ENCODE assay signal across 21 cellular contexts in genomic region chr10:9219860-9220259, GRCh38.
DNase-seq lines count a peak whose midpoint lies in the region; ATAC-seq and TF ChIP-seq lines count a peak whose summit lies in the region.
"Had no signal": no experiment of that assay in that cellular context is flagged by ENCODE, and none has a peak within 500 bp of the region (broad histone marks: within the 10 kb centered on the region; RNA-seq: fewer than 3 reads in every experiment).

No MANE protein-coding gene starts in this region.

- H3K4me1 ChIP-seq in mesendoderm (ENCODE audit: control insufficient read depth, low read depth, low read length) (no peaks in the 10 kb centered on the region), heart right ventricle (no peaks in the 10 kb centered on the region)
- H3K4me1 ChIP-seq: Caco-2 had no signal

- CTCF ChIA-PET in WTC11 (lab: Charles Lee) = interaction anchor here (1.4 kb wide), 1 partner anchor 706 kb away, joined by 5 read pairs; no protein-coding TSS in a partner anchor

- H3K9me3 Mint-ChIP-seq in WTC11 = no peaks in the 10 kb centered on the region
- H3K9me3 Mint-ChIP-seq: CD4-positive, alpha-beta T cell; IgD-negative memory B cell had no signal

- H3K27ac ChIP-seq in mesendoderm (ENCODE audit: low read depth, low read length) = no peak overlapping the region
- no peak overlapping the region for H3K27ac ChIP-seq in heart right ventricle
- H3K27ac ChIP-seq: C4-2B, GM23248 had no signal

- no peak overlapping the region for H3K4me3 Mint-ChIP-seq in WTC11
- H3K4me3 Mint-ChIP-seq: CD4-positive, alpha-beta T cell; IgD-negative memory B cell had no signal

- H3K79me2 ChIP-seq in mesendoderm (ENCODE audit: control insufficient read depth, insufficient read depth, low read length) = no peaks in the 10 kb centered on the region

- no CpG with 5 or more reads among the region's 4 CpGs for WGBS in mesendoderm (ENCODE audit: extremely low coverage, insufficient coverage, low lambda C conversion rate)
- 47 to 59% methylated on average over 4 of the region's 4 CpGs for WGBS in heart right ventricle, 2 donors

- H3K9me3 ChIP-seq in heart right ventricle = no peaks in the 10 kb centered on the region
- H3K9me3 ChIP-seq: BE2C, Caco-2 had no signal

- H3K23ac ChIP-seq in mesendoderm (ENCODE audit: low read length) = no peak overlapping the region

- no peaks in the 10 kb centered on the region for H3K27me3 Mint-ChIP-seq in WTC11 (ENCODE audit: low read depth)

- intact Hi-C loops in heart right ventricle (cut with DNase I) = no loop called here

- H4K5ac ChIP-seq in mesendoderm (ENCODE audit: low read length) = no peak overlapping the region

- no peak overlapping the region for H3K4ac ChIP-seq in mesendoderm (ENCODE audit: low read depth, low read length)

- no peak overlapping the region for H3K56ac ChIP-seq in mesendoderm (ENCODE audit: low read length)

- no peak overlapping the region for H3K9ac ChIP-seq in mesendoderm (ENCODE audit: low read length)
- H3K9ac ChIP-seq: GM23248 had no signal

- H3K27me3 ChIP-seq in mesendoderm (ENCODE audit: insufficient read depth, low read length, poor library complexity) (no peaks in the 10 kb centered on the region), heart right ventricle (peaks cover 0 to 19% (median 7%) of the 10 kb centered on the region in 7 donors)
- H3K27me3 ChIP-seq: BE2C had no signal

- H3K4me3 ChIP-seq in mesendoderm (ENCODE audit: low read length) = no peak overlapping the region
- no peak overlapping the region for H3K4me3 ChIP-seq in heart right ventricle
- H3K4me3 ChIP-seq: GM12878, GM23248 had no signal

- H3K79me1 ChIP-seq in mesendoderm (ENCODE audit: low read length) = no peaks in the 10 kb centered on the region

- ATAC-seq in WTC11 = peak; percentile 51
- ATAC-seq in heart right ventricle = no peak
- no peak for ATAC-seq in GM18868 (IDR thresholded peaks at IDR 0.05; ENCODE audit: unreplicated experiment)
- ATAC-seq: GM12878, HCT116, HepG2 had no signal

- TF ChIP-seq CTCF in WTC11 (IDR thresholded peaks at IDR 0.05) = no peak
- TF ChIP-seq CTCF in heart right ventricle (IDR thresholded peaks at IDR 0.05) = no peak

- H4K8ac ChIP-seq in mesendoderm (ENCODE audit: low read depth, low read length) = no peak overlapping the region

- H2AK5ac ChIP-seq in mesendoderm (ENCODE audit: low read length) = no peak overlapping the region

- DNase-seq in LoVo (ENCODE audit: low spot score) (peak; percentile 65), WTC11 (ENCODE audit: low spot score) (no peak), mesendoderm (peak; percentile 5), heart right ventricle (no peak), NCI-H187 treated with DMSO at 0.1 percent for 48 hours (lab: John Stamatoyannopoulos, UW) (no peak)
- no peak for DNase-seq in activated CD8-positive, alpha-beta memory T cell treated with anti-CD3 and anti-CD28 coated beads, Interleukin-2, amount 50 U/mL, for 4 hours
- DNase-seq: ACHN; BE2C; Caco-2; CD4-positive, alpha-beta T cell; DMS153; DMS79 treated with DMSO at 0.1 percent for 48 hours; GM23248; H7; KBM-7 had no signal

- no peak overlapping the region for H2BK15ac ChIP-seq in mesendoderm (replicated peaks; ENCODE audit: low read depth)

- POLR2A ChIA-PET in WTC11 (lab: Charles Lee) = no interaction called here

- no peak overlapping the region for H2BK5ac ChIP-seq in mesendoderm (ENCODE audit: low read length)

- H2BK120ac ChIP-seq in mesendoderm (ENCODE audit: low read depth, low read length) = no peak overlapping the region

- H3K18ac ChIP-seq in mesendoderm (ENCODE audit: low read length) = no peak overlapping the region

- peaks cover 13% of the 10 kb centered on the region for H3K4me1 Mint-ChIP-seq in WTC11
- H3K4me1 Mint-ChIP-seq: IgD-negative memory B cell had no signal

- no peaks in the 10 kb centered on the region for H3K36me3 ChIP-seq in mesendoderm (ENCODE audit: control insufficient read depth, insufficient read depth, low read length)
- no peaks in the 10 kb centered on the region for H3K36me3 ChIP-seq in heart right ventricle
- H3K36me3 ChIP-seq: BE2C had no signal

- no peak overlapping the region for H3K27ac Mint-ChIP-seq in WTC11
- H3K27ac Mint-ChIP-seq: CD4-positive, alpha-beta T cell; IgD-negative memory B cell had no signal

- H3K36me3 Mint-ChIP-seq in WTC11 = no peaks in the 10 kb centered on the region
- H3K36me3 Mint-ChIP-seq: IgD-negative memory B cell had no signal

- H3K4me2 ChIP-seq in mesendoderm (ENCODE audit: low read length) = no peak overlapping the region

TF ChIP-seq in WTC11, 78 proteins besides CTCF, POLR2A, EP300 and RAD21:
- TF ChIP-seq ATF1 (CRISPR knock-in tag; IDR thresholded peaks at IDR 0.05) = no peak
- TF ChIP-seq PRDM15 (CRISPR knock-in tag; IDR thresholded peaks at IDR 0.05) = no peak
- TF ChIP-seq RORB (CRISPR knock-in tag; IDR thresholded peaks at IDR 0.05) = no peak
- TF ChIP-seq ZNF416 (CRISPR knock-in tag; IDR thresholded peaks at IDR 0.05) = no peak
- no peak for TF ChIP-seq NFE2L1 (CRISPR knock-in tag; IDR thresholded peaks at IDR 0.05)

Comparison
In these comparisons a context has a peak if more than half of its experiments do, and no peak if none do; other contexts are left out.
1. DNase-seq: peak in LoVo (single experiment) and mesendoderm (single experiment); none in WTC11 (single experiment), heart right ventricle (0 of 2), NCI-H187 treated with DMSO at 0.1 percent for 48 hours (single experiment) and activated CD8-positive, alpha-beta memory T cell treated with anti-CD3 and anti-CD28 coated beads, Interleukin-2, amount 50 U/mL, for 4 hours (single experiment).